ENCODE assay signal across 23 cellular contexts in the genomic region with DNA sequence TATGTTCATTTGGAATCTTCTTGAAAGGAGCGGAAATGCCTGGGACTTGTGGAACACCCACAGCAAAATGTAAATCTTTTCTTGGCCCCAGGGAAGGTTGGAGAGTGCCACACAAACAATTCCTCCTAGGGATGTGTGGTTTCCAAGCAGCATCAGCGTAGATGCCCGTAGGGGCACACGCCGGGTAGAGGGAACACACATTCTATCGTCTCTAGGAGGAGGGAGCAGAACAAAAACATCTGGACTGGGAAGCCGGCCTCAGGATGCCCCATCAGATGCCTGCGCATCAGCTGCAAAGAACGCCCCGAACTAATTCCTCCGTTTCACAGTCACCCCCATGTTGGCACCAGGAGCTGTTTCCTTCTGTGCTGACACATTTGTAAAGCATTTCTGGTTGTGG.
"Had no signal": no experiment of that assay in that cellular context is flagged by ENCODE, and none has a peak within 500 bp of the region (broad histone marks: within the 10 kb centered on the region; RNA-seq: fewer than 3 reads in every experiment).

No MANE protein-coding gene starts in this region.

- H3K9me3 ChIP-seq: colonic mucosa, ovary, psoas muscle, stomach, testis had no signal

- ATAC-seq: activated naive CD8-positive, alpha-beta T cell treated with anti-CD3 and anti-CD28 coated beads, Interleukin-2, amount 50 U/mL, for 24 hours; naive thymus-derived CD8-positive, alpha-beta T cell; psoas muscle; right cardiac atrium; stimulated activated effector memory CD8-positive, alpha-beta T cell treated with anti-CD3 and anti-CD28 coated beads, Interleukin-12 subunit alpha, Interleukin-12 subunit beta, amount 100 ng/mL, for 72 hours had no signal

- H3K36me3 ChIP-seq: brain microvascular endothelial cell, colonic mucosa, ovary, stomach had no signal

- DNase-seq: activated CD4-positive, alpha-beta T cell treated with anti-CD3 and anti-CD28 coated beads, Interleukin-2, amount 50 U/mL, for 1 hour; activated CD4-positive, CD25-positive, alpha-beta regulatory T cell treated with anti-CD3 and anti-CD28 coated beads, Interleukin-2, amount 50 U/mL, for 72 hours; activated CD8-positive, alpha-beta memory T cell treated with anti-CD3 and anti-CD28 coated beads, Interleukin-2, amount 50 U/mL, for 4 hours; activated effector memory CD4-positive, alpha-beta T cell treated with Interleukin-2 at 50 U/mL for 16 hours; activated naive CD4-positive, alpha-beta T cell treated with anti-CD3 and anti-CD28 coated beads, Interleukin-2, amount 10 ng/mL, durations not matched to agents 7 days and 5 days; activated naive CD8-positive, alpha-beta T cell treated with anti-CD3 and anti-CD28 coated beads, Interleukin-2, amount 50 U/mL, for 24 hours; activated T-cell treated with anti-CD3 and anti-CD28 coated beads, Interleukin-2, amount 50 U/mL, for 48 hours; aorta; brain microvascular endothelial cell; central memory CD4-positive, alpha-beta T cell; colonic mucosa; erythroblast; mesenchymal stem cell; naive thymus-derived CD8-positive, alpha-beta T cell; ovary; psoas muscle; right cardiac atrium; small intestine; stimulated activated CD4-positive, alpha-beta T cell treated with anti-CD3 and anti-CD28 coated beads, Interleukin-4, amount 100 ng/mL, for 1 hour; stomach; testis had no signal

- H3K4me1 ChIP-seq: colonic mucosa, psoas muscle, stomach, testis had no signal

- H3K27ac ChIP-seq: brain microvascular endothelial cell, colonic mucosa, ovary, psoas muscle, stomach, testis, VCaP had no signal

- H3K27me3 ChIP-seq: brain microvascular endothelial cell, colonic mucosa, ovary, stomach, testis had no signal

- H3K4me3 ChIP-seq: colonic mucosa, ovary, psoas muscle, stomach, testis had no signal
